In the genomic region with DNA sequence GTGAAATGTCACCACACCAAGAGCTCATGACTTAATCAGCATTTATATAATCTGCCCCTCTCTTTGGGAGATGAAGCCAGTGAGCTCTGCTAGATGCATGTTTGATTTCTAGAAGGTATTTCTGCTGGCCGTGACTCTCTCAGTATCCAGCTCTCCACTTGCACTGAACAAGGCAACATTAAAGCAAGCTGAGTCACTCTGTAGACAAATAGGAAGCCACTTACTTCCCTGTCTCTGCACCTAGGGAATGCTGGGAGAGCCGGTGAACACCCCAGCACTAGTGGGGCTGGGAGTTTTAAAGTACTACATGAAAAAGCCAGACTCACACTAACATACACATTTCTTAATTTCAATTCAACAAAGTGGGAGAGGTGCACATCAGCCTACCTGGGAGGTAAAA, we compare ENCODE assay signal across 11 cellular contexts.
DNase-seq lines count a peak whose midpoint lies in the region; ATAC-seq, FAIRE-seq and TF ChIP-seq lines count a peak whose summit lies in the region.
"Had no signal": no experiment of that assay in that cellular context is flagged by ENCODE, and none has a peak within 500 bp of the region (broad histone marks: within the 10 kb centered on the region; RNA-seq: fewer than 3 reads in every experiment).

No MANE protein-coding gene starts in this region.

- H3K27me3 ChIP-seq in brain microvascular endothelial cell (replicated peaks): no peaks in the 10 kb centered on the region
- H3K27me3 ChIP-seq: right lobe of liver had no signal

- DNase-seq in COLO668 (lab: John Stamatoyannopoulos, UW; ENCODE audit: unreplicated experiment) (peak; percentile 5), HTR-8/SVneo (ENCODE audit: insufficient read length, low spot score) (no peak), brain microvascular endothelial cell (peak; percentile 21), myocyte (ENCODE audit: low read depth) (peak; percentile 25), NCI-H187 treated with DMSO at 0.1 percent for 48 hours (lab: John Stamatoyannopoulos, UW) (no peak), omental fat pad (ENCODE audit: low spot score) (no peak), HEK293T (ENCODE audit: extremely low spot score) (no peak)
- DNase-seq: effector CD4-positive, alpha-beta T cell; left cardiac atrium; right lobe of liver had no signal

- H3K27ac ChIP-seq in brain microvascular endothelial cell: no peak overlapping the region
- H3K27ac ChIP-seq: right lobe of liver had no signal

- peak; percentile 33 for FAIRE-seq in HTR-8/SVneo (lab: Jason Lieb, UNC)

- TF ChIP-seq CTCF in brain microvascular endothelial cell (IDR thresholded peaks at IDR 0.05; ENCODE audit: low read depth, low read length, missing control alignments) (no peak), omental fat pad (IDR thresholded peaks at IDR 0.05) (no peak)

- ATAC-seq in omental fat pad (ENCODE audit: low FRiP score): no peak
- no peak for ATAC-seq in HG03159 (IDR thresholded peaks at IDR 0.05; ENCODE audit: unreplicated experiment)

- POLR2A ChIA-PET in HEK293T (lab: Yijun Ruan, JAX): interaction anchor here (1.2 kb wide), 1 partner anchor 77 kb away, joined by 4 read pairs; no protein-coding TSS in a partner anchor

- CTCF ChIA-PET in HEK293T (lab: Yijun Ruan, JAX): no interaction called here

- no peak overlapping the region for H3K4me3 ChIP-seq in brain microvascular endothelial cell (ENCODE audit: low read depth, low read length)
- H3K4me3 ChIP-seq: right lobe of liver had no signal

- in situ Hi-C loops in brain microvascular endothelial cell (cut with HindIII; ENCODE audit: low pct_ligation_motif_present, low sequenced_read_pairs): no loop called here

- no peaks in the 10 kb centered on the region for H3K36me3 ChIP-seq in brain microvascular endothelial cell (replicated peaks)
- H3K36me3 ChIP-seq: right lobe of liver had no signal

TF ChIP-seq in HEK293T, 16 proteins besides CTCF, POLR2A, EP300 and RAD21:
- TF ChIP-seq, protein P1, sequence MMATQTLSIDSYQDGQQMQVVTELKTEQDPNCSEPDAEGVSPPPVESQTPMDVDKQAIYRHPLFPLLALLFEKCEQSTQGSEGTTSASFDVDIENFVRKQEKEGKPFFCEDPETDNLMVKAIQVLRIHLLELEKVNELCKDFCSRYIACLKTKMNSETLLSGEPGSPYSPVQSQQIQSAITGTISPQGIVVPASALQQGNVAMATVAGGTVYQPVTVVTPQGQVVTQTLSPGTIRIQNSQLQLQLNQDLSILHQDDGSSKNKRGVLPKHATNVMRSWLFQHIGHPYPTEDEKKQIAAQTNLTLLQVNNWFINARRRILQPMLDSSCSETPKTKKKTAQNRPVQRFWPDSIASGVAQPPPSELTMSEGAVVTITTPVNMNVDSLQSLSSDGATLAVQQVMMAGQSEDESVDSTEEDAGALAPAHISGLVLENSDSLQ (IDR thresholded peaks at IDR 0.05): no peak
- no peak for TF ChIP-seq SP1 (IDR thresholded peaks at IDR 0.05)
- no peak for TF ChIP-seq ARNT (IDR thresholded peaks at IDR 0.05)
- TF ChIP-seq SUZ12 (IDR thresholded peaks at IDR 0.05): no peak
- no peak for TF ChIP-seq ZNF384 (IDR thresholded peaks at IDR 0.05)
- no peak for TF ChIP-seq BHLHE40 (IDR thresholded peaks at IDR 0.05; ENCODE audit: borderline replicate concordance)
- no peak for TF ChIP-seq TARDBP (IDR thresholded peaks at IDR 0.05)
- no peak for TF ChIP-seq ELF4 (IDR thresholded peaks at IDR 0.05)

Comparison
In these comparisons a context has a peak if more than half of its experiments do, and no peak if none do; other contexts are left out.
1. DNase-seq: peak in COLO668 (single experiment), brain microvascular endothelial cell (single experiment) and myocyte (single experiment); none in HTR-8/SVneo (single experiment), NCI-H187 treated with DMSO at 0.1 percent for 48 hours (single experiment), omental fat pad (single experiment) and HEK293T (single experiment).